In genomic region chr7:42702647-42703046, GRCh38 we compare ENCODE assay signal across 23 cellular contexts.
"Had no signal": no experiment of that assay in that cellular context is flagged by ENCODE, and none has a peak within 500 bp of the region (broad histone marks: within the 10 kb centered on the region; RNA-seq: fewer than 3 reads in every experiment).

No MANE protein-coding gene starts in this region.

- H3K27ac Mint-ChIP-seq: IgD-negative memory B cell had no signal

- H3K27me3 ChIP-seq: SJSA1 had no signal

- H3K36me3 Mint-ChIP-seq: IgD-negative memory B cell had no signal

- H3K36me3 ChIP-seq: SJSA1 had no signal

- H3K4me3 ChIP-seq: K562, SJSA1, SK-N-MC had no signal

- H3K4me1 Mint-ChIP-seq: IgD-negative memory B cell had no signal

- H3K4me3 Mint-ChIP-seq: IgD-negative memory B cell had no signal

- FAIRE-seq: HTR-8/SVneo, K562, RCC 7860 had no signal

- DNase-seq: Kasumi-1, MM.1S, NCI-H1092 treated with DMSO at 0.1 percent for 48 hours, NCI-H1436, NCI-H187, NCI-H2029, NCI-H2081 treated with DMSO at 0.1 percent for 48 hours, NCI-H2171, NCI-H226, NCI-H446, NCI-H510A, NCI-H524 treated with DMSO at 0.1 percent for 48 hours, NCI-H69, NCI-H774, Right ventricle myocardium superior, RPMI8226, SIG-M5 had no signal
